In genomic region chr2:100242891-100243670, GRCh38 we compare ENCODE assay signal across 8 cellular contexts.
DNase-seq lines count a peak whose midpoint lies in the region; ATAC-seq and TF ChIP-seq lines count a peak whose summit lies in the region.

No MANE protein-coding gene starts in this region.

- no peak overlapping the region for H2AFZ ChIP-seq in SU-DHL-6 (ENCODE audit: low read depth, low read length, severe bottlenecking)

- no peak overlapping the region for H3K9ac ChIP-seq in SU-DHL-6 (ENCODE audit: low read length)

- H3K27me3 Mint-ChIP-seq in IgD-negative memory B cell (peaks cover 29% of the 10 kb centered on the region), MCF 10A (ENCODE audit: insufficient read depth, unreplicated experiment) (no peaks in the 10 kb centered on the region), immature natural killer cell (ENCODE audit: low read depth in 3 of 3) (peaks cover 2 to 8% (median 4%) of the 10 kb centered on the region in 3 donors)

- no peaks in the 10 kb centered on the region for H3K79me2 ChIP-seq in SU-DHL-6 (ENCODE audit: insufficient read depth, low read length)

- intact Hi-C loops in MCF 10A (cut with micrococcal nuclease), result loop anchor here (1.0 to 2.0 kb wide), 3 partner anchors 424 to 684 kb away; no protein-coding TSS in a partner anchor

- H3K36me3 ChIP-seq in SU-DHL-6 (ENCODE audit: low read length), result no peaks in the 10 kb centered on the region

- POLR2A ChIA-PET in MCF 10A (lab: Yijun Ruan, JAX), result interaction anchor here (1.1 kb wide), 1 partner anchor 424 kb away, joined by 3 read pairs; no protein-coding TSS in a partner anchor

- no peaks in the 10 kb centered on the region for H4K20me1 ChIP-seq in SU-DHL-6 (ENCODE audit: low read depth, low read length)

- no peaks in the 10 kb centered on the region for H3F3A ChIP-seq in SU-DHL-6 (ENCODE audit: insufficient read depth)

- no peak for ATAC-seq in HG03571 (IDR thresholded peaks at IDR 0.05; ENCODE audit: unreplicated experiment)

- TF ChIP-seq CTCF in GM10266 (IDR thresholded peaks at IDR 0.05; ENCODE audit: control insufficient read depth, insufficient read depth, low read depth, missing control alignments) (peak; percentile 72), SU-DHL-6 (IDR thresholded peaks at IDR 0.05; ENCODE audit: insufficient read depth, low read length, poor library complexity, severe bottlenecking) (peak; percentile 75), MCF 10A (IDR thresholded peaks at IDR 0.05; ENCODE audit: unreplicated experiment) (peak; percentile 91)

- H3K9me3 ChIP-seq in SU-DHL-6 (ENCODE audit: insufficient read depth, low read length), result no peaks in the 10 kb centered on the region

- BruUV-seq in MCF 10A (replicated peaks; lab: Mats Ljungman, UMichigan), result no TSS peak

- H3K27ac Mint-ChIP-seq in IgD-negative memory B cell, result peak overlapping the region in 2 of 3 donors; percentile 2 to 74
- no peak overlapping the region for H3K27ac Mint-ChIP-seq in MCF 10A (ENCODE audit: low read depth, unreplicated experiment)
- H3K27ac Mint-ChIP-seq in immature natural killer cell, result no peak overlapping the region

- DNase-seq in A172 (ENCODE audit: low spot score) (peak; percentile 67), GM10266 (ENCODE audit: extremely low spot score) (peak; percentile 59), MCF 10A (ENCODE audit: unreplicated experiment) (peak; percentile 68), immature natural killer cell (peak in 2 of 3 donors; percentile 5 to 19)
- DNase-seq in stimulated activated CD4-positive, alpha-beta T cell treated with anti-CD3 and anti-CD28 coated beads, Interleukin-15, amount 100 ng/mL, for 48 hours (ENCODE audit: low read depth in 2 of 2), result peak; percentile 24 to 42

- CTCF ChIA-PET in MCF 10A (lab: Yijun Ruan, JAX), result interaction anchor here (0.6 to 5.9 kb wide), 9 partner anchors 18 to 684 kb away, joined by 3 to 54 read pairs (median 4); no protein-coding TSS in a partner anchor

- H3K4me3 ChIP-seq in SU-DHL-6 (ENCODE audit: insufficient read depth, low read length, poor library complexity, severe bottlenecking), result no peak overlapping the region

- H3K9me2 ChIP-seq in SU-DHL-6 (replicated peaks; ENCODE audit: insufficient read depth, low read length), result no peaks in the 10 kb centered on the region

- H3K9me3 Mint-ChIP-seq in IgD-negative memory B cell (peaks cover 0 to under 1% (median 0%) of the 10 kb centered on the region in 3 donors), MCF 10A (ENCODE audit: unreplicated experiment) (no peaks in the 10 kb centered on the region), immature natural killer cell (no peaks in the 10 kb centered on the region)

- H3K4me1 Mint-ChIP-seq in IgD-negative memory B cell (peaks cover 36 to 38% (median 36%) of the 10 kb centered on the region in 3 donors), MCF 10A (ENCODE audit: insufficient read depth, unreplicated experiment) (no peaks in the 10 kb centered on the region), immature natural killer cell (no peaks in the 10 kb centered on the region)

- no peak overlapping the region for H3K27ac ChIP-seq in SU-DHL-6 (ENCODE audit: low read depth, low read length)

- H3K4me3 Mint-ChIP-seq in IgD-negative memory B cell (peak overlapping the region in 2 of 4 donors; percentile 15 to 66), MCF 10A (ENCODE audit: unreplicated experiment) (no peak overlapping the region), immature natural killer cell (no peak overlapping the region)

- no peaks in the 10 kb centered on the region for H3K36me3 Mint-ChIP-seq in IgD-negative memory B cell
- no peaks in the 10 kb centered on the region for H3K36me3 Mint-ChIP-seq in MCF 10A (ENCODE audit: insufficient read depth, unreplicated experiment)
- no peaks in the 10 kb centered on the region for H3K36me3 Mint-ChIP-seq in immature natural killer cell

- no peak overlapping the region for H3K4me2 ChIP-seq in SU-DHL-6 (ENCODE audit: low read depth, low read length, poor library complexity, severe bottlenecking)

- H3K27me3 ChIP-seq in SU-DHL-6 (ENCODE audit: low read length), result no peaks in the 10 kb centered on the region

Comparison
In these comparisons a context has a peak if more than half of its experiments do, and no peak if none do; other contexts are left out.
1. DNase-seq: peak in every context shown above with its lines; median percentile 68 in MCF 10A; 67 in A172; 59 in GM10266; 33 in stimulated activated CD4-positive, alpha-beta T cell treated with anti-CD3 and anti-CD28 coated beads, Interleukin-15, amount 100 ng/mL, for 48 hours; 12 in immature natural killer cell.
2. H3K27ac Mint-ChIP-seq: peak in IgD-negative memory B cell (2 of 3); none in MCF 10A (single experiment) and immature natural killer cell (0 of 6).
3. Peak in every context shown above with its lines, with median percentiles within 50 percentile points of each other: CTCF ChIP-seq.